ENCODE assay signal across 8 cellular contexts in the genomic region with DNA sequence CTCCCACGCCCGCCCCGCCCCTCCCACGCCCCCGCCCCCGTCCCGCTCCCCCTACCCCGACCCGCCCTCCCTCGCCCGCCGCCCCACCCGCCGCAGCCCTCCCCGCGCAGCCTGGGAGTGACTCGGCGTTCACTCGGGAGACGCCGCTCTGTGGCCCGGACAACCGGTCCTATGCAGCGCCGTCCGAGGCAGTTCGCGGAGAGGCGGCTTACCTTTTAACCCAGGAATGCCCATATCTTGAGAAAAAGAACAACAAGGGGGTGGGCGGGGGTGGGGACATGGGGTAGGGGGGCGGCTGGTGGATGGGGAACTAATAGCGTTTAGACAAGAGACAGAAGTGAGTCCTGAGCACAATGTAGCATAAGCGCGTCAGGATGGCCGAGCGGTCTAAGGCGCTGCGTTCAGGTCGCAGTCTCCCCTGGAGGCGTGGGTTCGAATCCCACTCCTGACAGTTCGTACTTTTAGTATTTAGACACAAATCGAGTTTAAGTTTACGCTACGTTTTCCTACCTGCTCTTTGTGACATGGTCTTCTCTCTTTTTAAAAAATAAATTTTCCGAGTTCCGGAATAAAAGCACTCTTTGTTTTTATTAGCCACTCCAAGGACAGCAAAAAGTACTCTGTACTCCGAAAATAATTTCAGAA. TPM values are rescaled to one million over a fixed set of nuclear protein-coding genes. Genes with fewer than 3 reads are reported as not detected.
DNase-seq lines count a peak whose midpoint lies in the region; ATAC-seq lines count a peak whose summit lies in the region.

No MANE protein-coding gene starts in this region.

- H3K4me1 Mint-ChIP-seq in activated T-helper 17 cell treated with anti-CD3 and anti-CD28 coated beads, Interleukin-2, amount 50 U/mL, for 72 hours, result peaks cover 26% of the 10 kb centered on the region
- H3K4me1 Mint-ChIP-seq in natural killer cell treated with Interleukin-12 subunit alpha and Interleukin-12 subunit beta and Interleukin-15 and Interleukin-18, amount 100 ng/mL, for 72 hours (ENCODE audit: low read depth in 2 of 2), result peaks cover 32 to 41% of the 10 kb centered on the region in 2 donors

- DNase-seq in DMS53 (lab: John Stamatoyannopoulos, UW) (peak; percentile 95), RPMI7951 (ENCODE audit: low read depth) (peak; percentile 88), fibroblast of peridontal ligament (ENCODE audit: extremely low read depth) (peak; percentile 81)
- DNase-seq in Jurkat, Clone E6-1 (ENCODE audit: low read depth, low spot score), result peak; percentile 75
- peak; percentile 87 for DNase-seq in natural killer cell treated with Interleukin-12 subunit alpha and Interleukin-12 subunit beta and Interleukin-15 and Interleukin-18, amount 100 ng/mL, for 72 hours (ENCODE audit: low spot score)
- DNase-seq in stimulated activated naive CD8-positive, alpha-beta T cell treated with anti-CD3 and anti-CD28 coated beads, Interleukin-15, Interleukin-2, amounts not matched to agents 100 U/mL and 50 U/mL, for 24 hours, result peak; percentile 81

- ATAC-seq in GM21717 (IDR thresholded peaks at IDR 0.05; ENCODE audit: unreplicated experiment), result peak; percentile 57
- peak; percentile 80 for ATAC-seq in activated T-helper 17 cell treated with anti-CD3 and anti-CD28 coated beads, Interleukin-2, amount 50 U/mL, for 72 hours (replicated peaks)
- ATAC-seq in natural killer cell treated with Interleukin-12 subunit alpha and Interleukin-12 subunit beta and Interleukin-15 and Interleukin-18, amount 100 ng/mL, for 72 hours, result peak; percentile 85 to 89
- peak; percentile 78 for ATAC-seq in stimulated activated naive CD8-positive, alpha-beta T cell treated with anti-CD3 and anti-CD28 coated beads, Interleukin-15, Interleukin-2, amounts not matched to agents 100 U/mL and 50 U/mL, for 24 hours

- peak overlapping the region; percentile 47 for H3K4me3 ChIP-seq in Jurkat, Clone E6-1 (ENCODE audit: low read length)

- peaks cover 24% of the 10 kb centered on the region for H3K36me3 Mint-ChIP-seq in activated T-helper 17 cell treated with anti-CD3 and anti-CD28 coated beads, Interleukin-2, amount 50 U/mL, for 72 hours (ENCODE audit: low read depth)
- H3K36me3 Mint-ChIP-seq in natural killer cell treated with Interleukin-12 subunit alpha and Interleukin-12 subunit beta and Interleukin-15 and Interleukin-18, amount 100 ng/mL, for 72 hours, result no peaks in the 10 kb centered on the region

- no peaks in the 10 kb centered on the region for H3K27me3 Mint-ChIP-seq in activated T-helper 17 cell treated with anti-CD3 and anti-CD28 coated beads, Interleukin-2, amount 50 U/mL, for 72 hours
- H3K27me3 Mint-ChIP-seq in natural killer cell treated with Interleukin-12 subunit alpha and Interleukin-12 subunit beta and Interleukin-15 and Interleukin-18, amount 100 ng/mL, for 72 hours, result peaks cover 0 to 3% of the 10 kb centered on the region in 2 donors

- H3K4me3 Mint-ChIP-seq in activated T-helper 17 cell treated with anti-CD3 and anti-CD28 coated beads, Interleukin-2, amount 50 U/mL, for 72 hours, result peak overlapping the region; percentile 95
- peak overlapping the region; percentile 91 for H3K4me3 Mint-ChIP-seq in natural killer cell treated with Interleukin-12 subunit alpha and Interleukin-12 subunit beta and Interleukin-15 and Interleukin-18, amount 100 ng/mL, for 72 hours

- H3K9me3 Mint-ChIP-seq in activated T-helper 17 cell treated with anti-CD3 and anti-CD28 coated beads, Interleukin-2, amount 50 U/mL, for 72 hours, result no peaks in the 10 kb centered on the region
- H3K9me3 Mint-ChIP-seq in natural killer cell treated with Interleukin-12 subunit alpha and Interleukin-12 subunit beta and Interleukin-15 and Interleukin-18, amount 100 ng/mL, for 72 hours, result no peaks in the 10 kb centered on the region

- peak overlapping the region; percentile 100 for H3K27ac Mint-ChIP-seq in activated T-helper 17 cell treated with anti-CD3 and anti-CD28 coated beads, Interleukin-2, amount 50 U/mL, for 72 hours
- peak overlapping the region; percentile 88 to 99 for H3K27ac Mint-ChIP-seq in natural killer cell treated with Interleukin-12 subunit alpha and Interleukin-12 subunit beta and Interleukin-15 and Interleukin-18, amount 100 ng/mL, for 72 hours

RNA-seq across cellular contexts. Expression of gene HMGN4, which starts 17.2 kb away (rescaled TPM):
- 84.0 TPM for polyA plus RNA-seq in Jurkat, Clone E6-1 (2012; ENCODE audit: insufficient read depth, insufficient read length)
- 130 and 164 TPM in 2 replicates for total RNA-seq in RPMI7951 (2014; rRNA removed; shearing (Covaris generic))
- 10 to 100 TPM; 84.3 to 90.3 TPM for total RNA-seq in activated T-helper 17 cell treated with anti-CD3 and anti-CD28 coated beads, Interleukin-2, amount 50 U/mL, for 72 hours
- 10 to 100 TPM; 79.8 to 91.9 TPM for total RNA-seq in natural killer cell treated with Interleukin-12 subunit alpha and Interleukin-12 subunit beta and Interleukin-15 and Interleukin-18, amount 100 ng/mL, for 72 hours

RNA-seq across cellular contexts. Expression of gene BTN1A1, which starts 20.9 kb away (rescaled TPM):
- polyA plus RNA-seq in Jurkat, Clone E6-1 (2012; ENCODE audit: insufficient read depth, insufficient read length), result not detected
- total RNA-seq in RPMI7951 (2014; rRNA removed; shearing (Covaris generic)), result not detected in 2 replicates
- under 1 TPM in 1 of 2 donors, not detected in 1; 0.21 TPM for total RNA-seq in activated T-helper 17 cell treated with anti-CD3 and anti-CD28 coated beads, Interleukin-2, amount 50 U/mL, for 72 hours
- total RNA-seq in natural killer cell treated with Interleukin-12 subunit alpha and Interleukin-12 subunit beta and Interleukin-15 and Interleukin-18, amount 100 ng/mL, for 72 hours, result not detected

Comparison
In these comparisons a context has a peak if more than half of its experiments do, and no peak if none do; other contexts are left out.
1. Peak in every context shown above with its lines: DNase-seq, ATAC-seq and H3K4me3 ChIP-seq.